22 cellular contexts compared by ENCODE assay signal in the genomic region with DNA sequence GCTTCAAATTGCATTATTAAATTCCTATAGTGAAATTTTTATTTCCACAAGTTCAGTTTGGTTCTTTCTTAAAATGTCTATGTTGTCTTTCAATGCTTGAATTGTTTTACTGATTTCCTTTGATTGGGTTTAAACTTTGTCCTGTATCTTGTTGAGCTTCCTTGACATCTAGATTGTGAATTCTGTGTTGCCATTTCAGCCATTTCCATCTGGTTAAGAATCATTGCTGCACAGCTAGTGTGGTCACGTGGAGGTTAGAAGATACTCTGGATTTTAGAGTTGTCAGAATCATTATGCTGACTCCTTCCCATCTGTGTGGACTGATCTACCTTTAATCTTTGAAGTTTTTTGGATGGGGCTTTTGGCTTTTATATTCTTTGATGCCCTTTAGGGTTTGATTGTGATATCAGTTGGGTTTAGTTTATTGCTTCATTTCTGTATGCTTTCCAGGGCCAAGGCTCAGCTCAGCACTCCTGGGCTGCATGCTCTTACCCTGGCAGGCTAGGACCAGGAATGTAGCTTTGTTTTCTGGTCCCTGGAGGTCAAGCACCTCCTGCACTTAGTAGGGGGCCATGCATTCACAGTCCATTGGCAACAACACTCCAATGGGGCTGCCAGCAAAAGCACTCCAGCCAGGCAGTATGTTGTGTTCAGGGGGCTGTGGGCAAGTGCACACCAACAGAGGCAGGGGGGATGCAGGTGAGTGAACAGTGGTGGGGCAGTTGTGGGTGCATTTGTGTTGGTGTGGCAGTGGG.
A peak's percentile ranks its signal among the peaks of the same experiment; 100 is the strongest.
DNase-seq lines count a peak whose midpoint lies in the region; ATAC-seq and TF ChIP-seq lines count a peak whose summit lies in the region.
"Had no signal": no experiment of that assay in that cellular context is flagged by ENCODE, and none has a peak within 500 bp of the region (broad histone marks: within the 10 kb centered on the region; RNA-seq: fewer than 3 reads in every experiment).

No MANE protein-coding gene starts in this region.

- WGBS in spleen, 5 donors = 60 to 84% (median 75%) methylated on average over 1 of the region's 1 CpG

- H3K9me3 Mint-ChIP-seq in activated T-cell treated with anti-CD3 and anti-CD28 coated beads, Interleukin-2, amount 50 U/mL, for 72 hours = peaks cover 5 to 10% of the 10 kb centered on the region in 2 donors

- H3K4me1 Mint-ChIP-seq in activated T-cell treated with anti-CD3 and anti-CD28 coated beads, Interleukin-2, amount 50 U/mL, for 72 hours (ENCODE audit: low read depth) = no peaks in the 10 kb centered on the region
- H3K4me1 Mint-ChIP-seq: CD4-positive, alpha-beta memory T cell; memory B cell; nephron; stimulated activated memory B cell treated with anti-CD40 and anti-IgM and Interleukin-4, amounts not matched to agents 10 μg/mL and 1 μg/mL and 100 μg/mL, for 72 hours had no signal

- H3K4me1 ChIP-seq in ACC112 (ENCODE audit: control insufficient read depth, insufficient read depth, low read length, unreplicated experiment) (peaks cover 85% of the 10 kb centered on the region), spleen (no peaks in the 10 kb centered on the region)
- H3K4me1 ChIP-seq: body of pancreas had no signal

- DNase-seq in M059J (ENCODE audit: low read depth) (peak; percentile 49), amniotic epithelial cell (ENCODE audit: low read depth) (peak; percentile 46), iPS-NIHi7 (ENCODE audit: extremely low spot score) (peak; percentile 14), D341Med (ENCODE audit: low spot score) (no peak), spleen (no peak), AG20443 (ENCODE audit: low spot score) (no peak)
- DNase-seq in activated T-cell treated with anti-CD3 and anti-CD28 coated beads, Interleukin-2, amount 50 U/mL, for 72 hours = no peak
- DNase-seq: activated CD4-positive, CD25-positive, alpha-beta regulatory T cell treated with anti-CD3 and anti-CD28 coated beads, Interleukin-2, amount 50 U/mL, for 72 hours; activated naive CD4-positive, alpha-beta T cell; body of pancreas; CD4-positive, alpha-beta memory T cell; DMS79; erythroblast; glutamatergic neuron; islet precursor cell; NCI-H1694; NCI-H345 had no signal

- peaks cover 67% of the 10 kb centered on the region for H3K79me2 ChIP-seq in ACC112 (ENCODE audit: control insufficient read depth, insufficient read depth, low read length, unreplicated experiment)

- H3K9me3 ChIP-seq in spleen = peaks cover 0 to 21% (median 6%) of the 10 kb centered on the region in 8 donors
- H3K9me3 ChIP-seq: body of pancreas had no signal

- intact Hi-C loops in spleen (cut with DNase I; ENCODE audit: low total_unique reads) = no loop called here

- H3K36me3 Mint-ChIP-seq in activated T-cell treated with anti-CD3 and anti-CD28 coated beads, Interleukin-2, amount 50 U/mL, for 72 hours (ENCODE audit: insufficient read depth in 2 of 2) = no peaks in the 10 kb centered on the region
- H3K36me3 Mint-ChIP-seq: CD4-positive, alpha-beta memory T cell; memory B cell; stimulated activated memory B cell treated with anti-CD40 and anti-IgM and Interleukin-4, amounts not matched to agents 10 μg/mL and 1 μg/mL and 100 μg/mL, for 72 hours had no signal

- H3K27me3 Mint-ChIP-seq in activated T-cell treated with anti-CD3 and anti-CD28 coated beads, Interleukin-2, amount 50 U/mL, for 72 hours (ENCODE audit: low read depth) = no peaks in the 10 kb centered on the region
- H3K27me3 Mint-ChIP-seq: CD4-positive, alpha-beta memory T cell; dendritic cell treated with granulocyte-macrophage colony-stimulating factor and Interleukin-4, amounts not matched to agents 40 ng/mL and 50 ng/mL, for 4 days; memory B cell; stimulated activated memory B cell treated with anti-CD40 and anti-IgM and Interleukin-4, amounts not matched to agents 10 μg/mL and 1 μg/mL and 100 μg/mL, for 72 hours had no signal

- no peak for TF ChIP-seq POLR2A in spleen (IDR thresholded peaks at IDR 0.05)

- peak overlapping the region; percentile 95 for H3K27ac ChIP-seq in ACC112 (ENCODE audit: low read depth, low read length)
- no peak overlapping the region for H3K27ac ChIP-seq in spleen
- H3K27ac ChIP-seq: body of pancreas had no signal

- no peak overlapping the region for H2AFZ ChIP-seq in ACC112 (ENCODE audit: low read length, unreplicated experiment)

- peak overlapping the region; percentile 30; the same call in 1 of the 2 replicates for H3K4me3 ChIP-seq in ACC112 (ENCODE audit: low read depth, low read length)
- H3K4me3 ChIP-seq in spleen = no peak overlapping the region
- H3K4me3 ChIP-seq: body of pancreas had no signal

- no peak for TF ChIP-seq CTCF in spleen (IDR thresholded peaks at IDR 0.05 in 8 of 11, conservative IDR thresholded peaks at IDR 0.05 in 3 of 11)

- no peak overlapping the region for H3K4me3 Mint-ChIP-seq in activated T-cell treated with anti-CD3 and anti-CD28 coated beads, Interleukin-2, amount 50 U/mL, for 72 hours
- H3K4me3 Mint-ChIP-seq: CD4-positive, alpha-beta memory T cell; dendritic cell treated with granulocyte-macrophage colony-stimulating factor and Interleukin-4, amounts not matched to agents 40 ng/mL and 50 ng/mL, for 4 days; memory B cell; nephron; stimulated activated memory B cell treated with anti-CD40 and anti-IgM and Interleukin-4, amounts not matched to agents 10 μg/mL and 1 μg/mL and 100 μg/mL, for 72 hours had no signal

- peaks cover 14% of the 10 kb centered on the region; the same call in 1 of the 2 replicates for H3K36me3 ChIP-seq in ACC112 (ENCODE audit: insufficient read depth, low read length)
- no peaks in the 10 kb centered on the region for H3K36me3 ChIP-seq in spleen

- no peak for ATAC-seq in activated T-cell treated with anti-CD3 and anti-CD28 coated beads, Interleukin-2, amount 50 U/mL, for 72 hours (replicated peaks in 1 of 2)
- ATAC-seq: body of pancreas; stimulated activated memory B cell treated with anti-CD40 and anti-IgM and Interleukin-4, amounts not matched to agents 10 μg/mL and 1 μg/mL and 100 μg/mL, for 72 hours had no signal

- H3K27me3 ChIP-seq in ACC112 (ENCODE audit: insufficient read depth, low read length) (no peaks in the 10 kb centered on the region), spleen (replicated peaks in 1 of 7) (no peaks in the 10 kb centered on the region)
- H3K27me3 ChIP-seq: body of pancreas had no signal

- H3K27ac Mint-ChIP-seq in activated T-cell treated with anti-CD3 and anti-CD28 coated beads, Interleukin-2, amount 50 U/mL, for 72 hours = no peak overlapping the region
- H3K27ac Mint-ChIP-seq: CD4-positive, alpha-beta memory T cell; dendritic cell treated with granulocyte-macrophage colony-stimulating factor and Interleukin-4, amounts not matched to agents 40 ng/mL and 50 ng/mL, for 4 days; memory B cell; nephron; stimulated activated memory B cell treated with anti-CD40 and anti-IgM and Interleukin-4, amounts not matched to agents 10 μg/mL and 1 μg/mL and 100 μg/mL, for 72 hours had no signal

Comparison
In these comparisons a context has a peak if more than half of its experiments do, and no peak if none do; other contexts are left out.
1. DNase-seq: peak in M059J (single experiment), amniotic epithelial cell (single experiment) and iPS-NIHi7 (single experiment); none in activated T-cell treated with anti-CD3 and anti-CD28 coated beads, Interleukin-2, amount 50 U/mL, for 72 hours (0 of 2), D341Med (single experiment), spleen (single experiment) and AG20443 (single experiment).